In genomic region chr7:155257482-155258232, GRCh38 we compare ENCODE assay signal across 9 cellular contexts. TPM values are rescaled to one million over a fixed set of nuclear protein-coding genes. Genes with fewer than 3 reads are reported as not detected.
DNase-seq lines count a peak whose midpoint lies in the region; ATAC-seq and FAIRE-seq lines count a peak whose summit lies in the region.
"Had no signal": no experiment of that assay in that cellular context is flagged by ENCODE, and none has a peak within 500 bp of the region (broad histone marks: within the 10 kb centered on the region; RNA-seq: fewer than 3 reads in every experiment).

No MANE protein-coding gene starts in this region.

- FAIRE-seq in small intestine (lab: Jason Lieb, UNC) = no peak

- no peak overlapping the region for H3K27ac Mint-ChIP-seq in activated CD4-positive, alpha-beta T cell treated with anti-CD3 and anti-CD28 coated beads, Interleukin-2, amount 10 ng/mL, durations not matched to agents 24 days and 14 days

- no peaks in the 10 kb centered on the region for H3K36me3 Mint-ChIP-seq in activated CD4-positive, alpha-beta T cell treated with anti-CD3 and anti-CD28 coated beads, Interleukin-2, amount 10 ng/mL, durations not matched to agents 24 days and 14 days (ENCODE audit: low read depth)

- peaks cover 9% of the 10 kb centered on the region for H3K27me3 Mint-ChIP-seq in activated CD4-positive, alpha-beta T cell treated with anti-CD3 and anti-CD28 coated beads, Interleukin-2, amount 10 ng/mL, durations not matched to agents 24 days and 14 days

- H3K9me3 ChIP-seq in right cardiac atrium (ENCODE audit: control insufficient read depth, low read length) (no peaks in the 10 kb centered on the region), small intestine (ENCODE audit: control insufficient read depth, low read depth) (no peaks in the 10 kb centered on the region)
- H3K9me3 ChIP-seq: SJSA1 had no signal

- no peaks in the 10 kb centered on the region for H3K9me3 Mint-ChIP-seq in activated CD4-positive, alpha-beta T cell treated with anti-CD3 and anti-CD28 coated beads, Interleukin-2, amount 10 ng/mL, durations not matched to agents 24 days and 14 days

- DNase-seq in GOT3 (lab: John Stamatoyannopoulos, UW) = peak; percentile 61
- DNase-seq in brain pericyte (ENCODE audit: low read depth, low spot score) = peak; percentile 78
- DNase-seq in right cardiac atrium = peak; percentile 88 to 91 (median 90)
- peak; percentile 29 for DNase-seq in small intestine
- DNase-seq in activated CD4-positive, CD25-positive, alpha-beta regulatory T cell (lab: John Stamatoyannopoulos, UW) = no peak
- DNase-seq in activated CD4-positive, alpha-beta T cell treated with anti-CD3 and anti-CD28 coated beads, Interleukin-2, amount 10 ng/mL, durations not matched to agents 24 days and 14 days = no peak

- no peak overlapping the region for H3K4me3 Mint-ChIP-seq in activated CD4-positive, alpha-beta T cell treated with anti-CD3 and anti-CD28 coated beads, Interleukin-2, amount 10 ng/mL, durations not matched to agents 24 days and 14 days

- ATAC-seq in right cardiac atrium (peak; percentile 94), GM19463 (IDR thresholded peaks at IDR 0.05; ENCODE audit: unreplicated experiment) (no peak), GM21367 (IDR thresholded peaks at IDR 0.05; ENCODE audit: unreplicated experiment) (no peak)

- WGBS in right cardiac atrium = 47% methylated on average over 30 of the region's 30 CpGs
- WGBS in small intestine, 3 donors = 61 to 73% (median 64%) methylated on average over 29 to 30 of the region's 30 CpGs

- H3K27ac ChIP-seq in right cardiac atrium (ENCODE audit: low read length) (peak overlapping the region; percentile 85), small intestine (ENCODE audit: low read depth in 1 of 2, low read length in 1 of 2) (peak overlapping the region in 1 of 2 donors; percentile 18)
- H3K27ac ChIP-seq: SJSA1 had no signal

- no peak overlapping the region for H3K4me3 ChIP-seq in right cardiac atrium (ENCODE audit: low read length)
- H3K4me3 ChIP-seq in small intestine (ENCODE audit: low read depth in 1 of 2, low read length in 2 of 2) = no peak overlapping the region
- H3K4me3 ChIP-seq: SJSA1 had no signal

- H3K27me3 ChIP-seq in right cardiac atrium (ENCODE audit: control insufficient read depth, insufficient read depth) (no peaks in the 10 kb centered on the region), small intestine (ENCODE audit: control insufficient read depth in 2 of 2, insufficient read depth in 2 of 2, low read length in 2 of 2) (peaks cover 0 to 2% of the 10 kb centered on the region in 2 donors)
- H3K27me3 ChIP-seq: SJSA1 had no signal

- peaks cover 7% of the 10 kb centered on the region for H3K4me1 ChIP-seq in right cardiac atrium (ENCODE audit: control insufficient read depth, insufficient read depth, low read length)
- H3K4me1 ChIP-seq in small intestine (ENCODE audit: control insufficient read depth in 2 of 2, insufficient read depth in 1 of 2, low read depth in 1 of 2, low read length in 1 of 2) = peaks cover 0 to 3% of the 10 kb centered on the region in 2 donors

- no peaks in the 10 kb centered on the region for H3K36me3 ChIP-seq in small intestine (ENCODE audit: control insufficient read depth in 2 of 2, insufficient read depth in 2 of 2, low read length in 2 of 2)
- H3K36me3 ChIP-seq: SJSA1 had no signal

- intact Hi-C loops in right cardiac atrium (cut with DNase I) = no loop called here
- intact Hi-C loops in activated CD4-positive, alpha-beta T cell treated with anti-CD3 and anti-CD28 coated beads, Interleukin-2, amount 10 ng/mL, durations not matched to agents 24 days and 14 days (cut with micrococcal nuclease) = no loop called here

- peaks cover 7% of the 10 kb centered on the region for H3K4me1 Mint-ChIP-seq in activated CD4-positive, alpha-beta T cell treated with anti-CD3 and anti-CD28 coated beads, Interleukin-2, amount 10 ng/mL, durations not matched to agents 24 days and 14 days

RNA-seq across cellular contexts. Expression of gene INSIG1, which starts 40.0 kb away (rescaled TPM):
- total RNA-seq in right cardiac atrium = 10 to 100 TPM; 14.1 to 19.6 (median 15.5) TPM
- polyA plus RNA-seq in right cardiac atrium (21.5 TPM), small intestine (10 to 100 TPM in 1 of 3 donors, 1 to 10 TPM in 2; 5.8 to 70.1 (median 9.2) TPM)
- 114 and 121 TPM in 2 replicates for total RNA-seq in activated CD4-positive, alpha-beta T cell treated with anti-CD3 and anti-CD28 coated beads, Interleukin-2, amount 10 ng/mL, durations not matched to agents 24 days and 14 days

Comparison
In these comparisons a context has a peak if more than half of its experiments do, and no peak if none do; other contexts are left out.
1. DNase-seq: peak in GOT3 (single experiment), brain pericyte (single experiment), right cardiac atrium (3 of 3) and small intestine (single experiment); none in activated CD4-positive, CD25-positive, alpha-beta regulatory T cell (0 of 4) and activated CD4-positive, alpha-beta T cell treated with anti-CD3 and anti-CD28 coated beads, Interleukin-2, amount 10 ng/mL, durations not matched to agents 24 days and 14 days (single experiment).
2. ATAC-seq: peak in right cardiac atrium (2 of 2); none in GM19463 (single experiment) and GM21367 (single experiment).